Comparison of ENCODE assay signal across 22 cellular contexts in genomic region chr3:13638927-13639326, GRCh38.
DNase-seq lines count a peak whose midpoint lies in the region; ATAC-seq, FAIRE-seq and TF ChIP-seq lines count a peak whose summit lies in the region.
"Had no signal": no experiment of that assay in that cellular context is flagged by ENCODE, and none has a peak within 500 bp of the region (broad histone marks: within the 10 kb centered on the region; RNA-seq: fewer than 3 reads in every experiment).

No MANE protein-coding gene starts in this region.

- H3K4me3 Mint-ChIP-seq in stimulated activated effector memory CD8-positive, alpha-beta T cell treated with anti-CD3 and anti-CD28 coated beads, Interleukin-12 subunit alpha, Interleukin-12 subunit beta, amount 100 ng/mL, for 72 hours: no peak overlapping the region
- no peak overlapping the region for H3K4me3 Mint-ChIP-seq in nephron progenitor cell
- H3K4me3 Mint-ChIP-seq: B cell; CD4-positive, CD25-positive, alpha-beta regulatory T cell; GM23338 had no signal

- intact Hi-C loops in left ventricle myocardium superior (cut with micrococcal nuclease) (no loop called here), cardiac septum (cut with DNase I) (no loop called here)

- H3K36me3 Mint-ChIP-seq in stimulated activated effector memory CD8-positive, alpha-beta T cell treated with anti-CD3 and anti-CD28 coated beads, Interleukin-12 subunit alpha, Interleukin-12 subunit beta, amount 100 ng/mL, for 72 hours: no peaks in the 10 kb centered on the region
- H3K36me3 Mint-ChIP-seq in nephron progenitor cell (ENCODE audit: low read depth): no peaks in the 10 kb centered on the region
- H3K36me3 Mint-ChIP-seq: CD4-positive, CD25-positive, alpha-beta regulatory T cell had no signal

- no peak for TF ChIP-seq CTCF in epithelial cell of esophagus (IDR thresholded peaks at IDR 0.05; ENCODE audit: insufficient read depth, low read depth, low read length, missing control alignments)
- TF ChIP-seq CTCF in keratinocyte (optimal IDR thresholded peaks at IDR 0.05 in 1 of 3, IDR thresholded peaks at IDR 0.05 in 1 of 3, conservative IDR thresholded peaks at IDR 0.05 in 1 of 3; ENCODE audit: extremely low read depth in 1 of 3, insufficient read depth in 2 of 3, low read length in 3 of 3): no peak
- no peak for TF ChIP-seq CTCF in nephron progenitor cell (IDR thresholded peaks at IDR 0.05)
- no peak for TF ChIP-seq CTCF in omental fat pad (IDR thresholded peaks at IDR 0.05)

- dilution Hi-C loops in keratinocyte (cut with MboI; ENCODE audit: extremely low pct_ligation_motif_present, low sequenced_read_pairs): no loop called here

- H3K27me3 ChIP-seq in keratinocyte (ENCODE audit: control insufficient read depth, extremely low read depth, insufficient read depth, low read length): no peaks in the 10 kb centered on the region

- H3K4me2 ChIP-seq in keratinocyte (ENCODE audit: control insufficient read depth, extremely low read depth, insufficient read depth, low read depth, low read length): peak overlapping the region; percentile 41
- H3K4me2 ChIP-seq: GM23338 had no signal

- H3K4me1 ChIP-seq in keratinocyte (ENCODE audit: control insufficient read depth, extremely low read depth, insufficient read depth, low read length): peaks cover 12% of the 10 kb centered on the region

- peaks cover 17% of the 10 kb centered on the region for H3K27me3 Mint-ChIP-seq in nephron progenitor cell (ENCODE audit: low read depth, poor library complexity)

- H3K9me3 ChIP-seq in keratinocyte (ENCODE audit: control insufficient read depth, low read depth, low read length): no peaks in the 10 kb centered on the region

- H3K9me3 Mint-ChIP-seq in stimulated activated effector memory CD8-positive, alpha-beta T cell treated with anti-CD3 and anti-CD28 coated beads, Interleukin-12 subunit alpha, Interleukin-12 subunit beta, amount 100 ng/mL, for 72 hours: no peaks in the 10 kb centered on the region
- no peaks in the 10 kb centered on the region for H3K9me3 Mint-ChIP-seq in nephron progenitor cell
- H3K9me3 Mint-ChIP-seq: CD4-positive, CD25-positive, alpha-beta regulatory T cell; GM23338 had no signal

- H3K27ac Mint-ChIP-seq in stimulated activated effector memory CD8-positive, alpha-beta T cell treated with anti-CD3 and anti-CD28 coated beads, Interleukin-12 subunit alpha, Interleukin-12 subunit beta, amount 100 ng/mL, for 72 hours: no peak overlapping the region
- H3K27ac Mint-ChIP-seq in nephron progenitor cell: no peak overlapping the region
- H3K27ac Mint-ChIP-seq: B cell; CD4-positive, CD25-positive, alpha-beta regulatory T cell; GM23338 had no signal

- H3K36me3 ChIP-seq in keratinocyte (ENCODE audit: control insufficient read depth in 2 of 2, extremely low read depth in 1 of 2, insufficient read depth in 2 of 2, low read length in 2 of 2): no peaks in the 10 kb centered on the region

- H4K20me1 ChIP-seq in keratinocyte (ENCODE audit: control insufficient read depth, extremely low read depth, insufficient read depth, low read length): no peaks in the 10 kb centered on the region

- no peaks in the 10 kb centered on the region for H3K4me1 Mint-ChIP-seq in stimulated activated effector memory CD8-positive, alpha-beta T cell treated with anti-CD3 and anti-CD28 coated beads, Interleukin-12 subunit alpha, Interleukin-12 subunit beta, amount 100 ng/mL, for 72 hours
- H3K4me1 Mint-ChIP-seq in nephron progenitor cell: peaks cover 16% of the 10 kb centered on the region
- H3K4me1 Mint-ChIP-seq: B cell; CD4-positive, CD25-positive, alpha-beta regulatory T cell; GM23338 had no signal

- H3K27ac ChIP-seq in keratinocyte (ENCODE audit: control insufficient read depth, insufficient read depth, low read length): no peak overlapping the region

- H3K9me1 ChIP-seq in keratinocyte (ENCODE audit: control insufficient read depth, extremely low read depth, insufficient read depth, low read length): no peaks in the 10 kb centered on the region

- H3K4me3 ChIP-seq in epithelial cell of esophagus (ENCODE audit: low read length) (no peak overlapping the region), keratinocyte (ENCODE audit: control insufficient read depth in 2 of 3, extremely low read depth in 1 of 3, insufficient read depth in 2 of 3, low read depth in 1 of 3, low read length in 3 of 3) (no peak overlapping the region)
- H3K4me3 ChIP-seq: GM23338 had no signal

- H2AFZ ChIP-seq in keratinocyte (ENCODE audit: control insufficient read depth, low read length): peak overlapping the region; percentile 12
- H2AFZ ChIP-seq: GM23338 had no signal

- DNase-seq in left ventricle myocardium superior (peak; percentile 52), cardiac septum (ENCODE audit: low spot score) (no peak), epithelial cell of esophagus (ENCODE audit: low read depth) (peak; percentile 63), keratinocyte (ENCODE audit: low read depth, low spot score) (no peak), nephron progenitor cell (no peak), omental fat pad (ENCODE audit: low spot score) (no peak), NCI-H2196 treated with DMSO at 0.1 percent for 48 hours (lab: John Stamatoyannopoulos, UW; ENCODE audit: unreplicated experiment) (no peak)
- DNase-seq in stimulated activated effector memory CD8-positive, alpha-beta T cell treated with anti-CD3 and anti-CD28 coated beads, Interleukin-12 subunit alpha, Interleukin-12 subunit beta, amount 100 ng/mL, for 72 hours (ENCODE audit: low spot score in 2 of 2): no peak
- DNase-seq: 8988T; CD4-positive, CD25-positive, alpha-beta regulatory T cell; COR-L47; DMS153; GDM1; HCEC 1CT; KBM-7; NCI-H187; NCI-H226; NCI-H524 treated with DMSO at 0.1 percent for 48 hours; Right ventricle myocardium superior had no signal

- FAIRE-seq in keratinocyte (lab: Jason Lieb, UNC): peak; percentile 76
- FAIRE-seq: GM19239 had no signal

- H3K9ac ChIP-seq in keratinocyte (ENCODE audit: control insufficient read depth, extremely low read depth, insufficient read depth, low read length): peak overlapping the region; percentile 28

- H3K79me2 ChIP-seq in keratinocyte (ENCODE audit: control insufficient read depth, insufficient read depth, low read length): no peaks in the 10 kb centered on the region

- ATAC-seq in left ventricle myocardium superior (peak; percentile 33), omental fat pad (ENCODE audit: low FRiP score) (no peak)
- peak; percentile 49 for ATAC-seq in stimulated activated effector memory CD8-positive, alpha-beta T cell treated with anti-CD3 and anti-CD28 coated beads, Interleukin-12 subunit alpha, Interleukin-12 subunit beta, amount 100 ng/mL, for 72 hours
- ATAC-seq: GM23338 had no signal

Comparison
In these comparisons a context has a peak if more than half of its experiments do, and no peak if none do; other contexts are left out.
1. DNase-seq: peak in left ventricle myocardium superior (single experiment) and epithelial cell of esophagus (single experiment); none in cardiac septum (single experiment), keratinocyte (single experiment), stimulated activated effector memory CD8-positive, alpha-beta T cell treated with anti-CD3 and anti-CD28 coated beads, Interleukin-12 subunit alpha, Interleukin-12 subunit beta, amount 100 ng/mL, for 72 hours (0 of 2), nephron progenitor cell (single experiment), omental fat pad (single experiment) and NCI-H2196 treated with DMSO at 0.1 percent for 48 hours (single experiment).